Comparison of ENCODE assay signal across 8 cellular contexts in genomic region chr5:74934949-74935751, GRCh38.
A peak's percentile ranks its signal among the peaks of the same experiment; 100 is the strongest.
DNase-seq lines count a peak whose midpoint lies in the region; ATAC-seq and TF ChIP-seq lines count a peak whose summit lies in the region.

No MANE protein-coding gene starts in this region.

- peaks cover 31% of the 10 kb centered on the region for H3K4me1 Mint-ChIP-seq in activated naive CD4-positive, alpha-beta T cell treated with anti-CD3 and anti-CD28 coated beads for 36 hours (ENCODE audit: low read depth)
- peaks cover 33 to 46% (median 38%) of the 10 kb centered on the region in 3 donors for H3K4me1 Mint-ChIP-seq in T-cell
- H3K4me1 Mint-ChIP-seq in neural crest cell: peaks cover 4% of the 10 kb centered on the region

- TF ChIP-seq CTCF in neural crest cell (conservative IDR thresholded peaks at IDR 0.05): peak; percentile 48

- POLR2A ChIA-PET in T-cell (lab: Charles Lee): interaction anchor here in 1 of 2 donors (0.5 to 0.6 kb wide), 2 partner anchors 97 to 119 kb away, joined by 3 to 10 read pairs; no protein-coding TSS in a partner anchor

- peak overlapping the region; percentile 80 for H3K27ac Mint-ChIP-seq in activated naive CD4-positive, alpha-beta T cell treated with anti-CD3 and anti-CD28 coated beads for 36 hours
- H3K27ac Mint-ChIP-seq in T-cell (peak overlapping the region; percentile 83 to 87), neural crest cell (ENCODE audit: unreplicated experiment) (no peak overlapping the region)

- no peaks in the 10 kb centered on the region for H3K9me3 Mint-ChIP-seq in activated naive CD4-positive, alpha-beta T cell treated with anti-CD3 and anti-CD28 coated beads for 36 hours
- no peaks in the 10 kb centered on the region for H3K9me3 Mint-ChIP-seq in T-cell
- no peaks in the 10 kb centered on the region for H3K9me3 Mint-ChIP-seq in neural crest cell

- ATAC-seq in T-cell (replicated peaks in 1 of 4) (peak; percentile 83 to 90 (median 85)), GM18870 (IDR thresholded peaks at IDR 0.05; ENCODE audit: unreplicated experiment) (no peak), GM21360 (IDR thresholded peaks at IDR 0.05; ENCODE audit: unreplicated experiment) (no peak)

- CTCF ChIA-PET in activated naive CD4-positive, alpha-beta T cell treated with anti-CD3 and anti-CD28 coated beads for 36 hours (lab: Charles Lee): interaction anchor here (0.6 to 1.9 kb wide), 14 partner anchors 9 to 756 kb away, joined by 3 to 14 read pairs (median 4); partner anchors contain the start of gene ANKRD31
- CTCF ChIA-PET in T-cell (lab: Charles Lee): interaction anchor here (0.7 to 1.5 kb wide), 8 partner anchors 10 to 330 kb away, joined by 3 to 17 read pairs (median 3); partner anchors contain the start of gene GCNT4 (in 1 of the 2)

- H3K27me3 Mint-ChIP-seq in activated naive CD4-positive, alpha-beta T cell treated with anti-CD3 and anti-CD28 coated beads for 36 hours (ENCODE audit: low read depth): no peaks in the 10 kb centered on the region
- H3K27me3 Mint-ChIP-seq in T-cell (peaks cover 0 to 5% of the 10 kb centered on the region in 2 donors), neural crest cell (ENCODE audit: low read depth) (no peaks in the 10 kb centered on the region)

- peak overlapping the region; percentile 61 for H3K4me3 Mint-ChIP-seq in activated naive CD4-positive, alpha-beta T cell treated with anti-CD3 and anti-CD28 coated beads for 36 hours
- peak overlapping the region; percentile 54 to 69 (median 59) for H3K4me3 Mint-ChIP-seq in T-cell
- no peak overlapping the region for H3K4me3 Mint-ChIP-seq in neural crest cell

- peak; percentile 60 for DNase-seq in activated naive CD4-positive, alpha-beta T cell treated with anti-CD3 and anti-CD28 coated beads for 36 hours
- no peak for DNase-seq in activated naive CD4-positive, alpha-beta T cell treated with anti-CD3 and anti-CD28 coated beads, Interleukin-2, amount 50 U/mL, for 16 hours
- DNase-seq in T-cell (peak in 14 of 34 experiments; percentile 1 to 38 (median 6)), dermis microvascular lymphatic vessel endothelial cell (ENCODE audit: low read depth in 2 of 2) (peak; percentile 90 to 97), neural crest cell (ENCODE audit: low read depth, low spot score) (no peak), GM19238 (ENCODE audit: insufficient read length, low spot score) (no peak)

- H3K36me3 Mint-ChIP-seq in activated naive CD4-positive, alpha-beta T cell treated with anti-CD3 and anti-CD28 coated beads for 36 hours (ENCODE audit: low read depth): no peaks in the 10 kb centered on the region
- H3K36me3 Mint-ChIP-seq in T-cell (no peaks in the 10 kb centered on the region), neural crest cell (ENCODE audit: low read depth) (no peaks in the 10 kb centered on the region)

- intact Hi-C loops in activated naive CD4-positive, alpha-beta T cell treated with anti-CD3 and anti-CD28 coated beads for 36 hours (cut with micrococcal nuclease): loop anchor here (1.0 to 10.0 kb wide), 11 partner anchors 10 to 732 kb away; partner anchors contain the start of genes ANKRD31 and HMGCR

Comparison
In these comparisons a context has a peak if more than half of its experiments do, and no peak if none do; other contexts are left out.
1. DNase-seq: peak in activated naive CD4-positive, alpha-beta T cell treated with anti-CD3 and anti-CD28 coated beads for 36 hours (single experiment) and dermis microvascular lymphatic vessel endothelial cell (2 of 2); none in activated naive CD4-positive, alpha-beta T cell treated with anti-CD3 and anti-CD28 coated beads, Interleukin-2, amount 50 U/mL, for 16 hours (single experiment), neural crest cell (single experiment) and GM19238 (single experiment).
2. ATAC-seq: peak in T-cell (4 of 4); none in GM18870 (single experiment) and GM21360 (single experiment).